21 cellular contexts compared by ENCODE assay signal in the genomic region with DNA sequence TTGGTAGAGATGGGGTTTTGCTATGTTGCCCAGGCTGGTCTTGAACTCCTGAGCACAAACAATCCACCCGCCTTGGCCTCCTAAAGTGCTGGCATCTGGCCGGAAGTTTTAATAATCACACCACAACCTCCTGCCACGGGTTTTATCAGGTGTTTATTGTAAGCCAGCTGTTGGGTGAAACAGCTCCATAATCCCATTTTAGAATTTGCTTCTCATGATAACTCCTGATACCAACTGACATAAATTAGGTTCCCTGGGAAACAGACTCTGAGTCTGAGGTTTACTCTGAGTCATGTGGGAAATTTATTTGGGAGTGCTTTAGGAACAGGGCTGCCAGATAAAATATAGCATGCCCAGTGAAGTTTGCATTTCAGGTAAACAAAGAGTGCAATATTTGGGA.
DNase-seq lines count a peak whose midpoint lies in the region; ATAC-seq, FAIRE-seq and TF ChIP-seq lines count a peak whose summit lies in the region.
"Had no signal": no experiment of that assay in that cellular context is flagged by ENCODE, and none has a peak within 500 bp of the region (broad histone marks: within the 10 kb centered on the region; RNA-seq: fewer than 3 reads in every experiment).

No MANE protein-coding gene starts in this region.

- no peaks in the 10 kb centered on the region for H3K36me3 ChIP-seq in osteoblast (ENCODE audit: insufficient read depth, low read length)
- H3K36me3 ChIP-seq: ascending aorta, left lung had no signal

- no peak overlapping the region for H3K27ac ChIP-seq in osteoblast (ENCODE audit: low read depth, low read length)
- H3K27ac ChIP-seq: ascending aorta, left lung, psoas muscle had no signal

- no peaks in the 10 kb centered on the region for H3K79me2 ChIP-seq in osteoblast (ENCODE audit: insufficient read depth, low read length)

- H3K4me2 ChIP-seq in osteoblast (ENCODE audit: insufficient read depth, low read length) = no peak overlapping the region

- no peak overlapping the region for H3K4me3 ChIP-seq in osteoblast (ENCODE audit: insufficient read depth, low read length)
- H3K4me3 ChIP-seq: ascending aorta, left lung, psoas muscle had no signal

- no peak overlapping the region for H3K4me3 Mint-ChIP-seq in chondrocyte (ENCODE audit: unreplicated experiment)
- H3K4me3 Mint-ChIP-seq: T-helper 1 cell treated with Interleukin-12 subunit alpha and Interleukin-12 subunit beta and Interleukin-4 antibody, amounts not matched to agents 30 μg/mL and 1 μg/mL, for 36 hours had no signal

- TF ChIP-seq POLR2A in GM12891 (IDR thresholded peaks at IDR 0.05; ENCODE audit: low read depth, low read length) = no peak

- no peaks in the 10 kb centered on the region for H3K27me3 Mint-ChIP-seq in chondrocyte (ENCODE audit: low read depth)

- no peaks in the 10 kb centered on the region for H4K20me1 ChIP-seq in osteoblast (ENCODE audit: insufficient read depth, low read length)

- H3K9me3 ChIP-seq in osteoblast (ENCODE audit: low read depth, low read length) = no peaks in the 10 kb centered on the region
- H3K9me3 ChIP-seq: ascending aorta, left lung, psoas muscle had no signal

- peak overlapping the region; percentile 49 for H3K27ac Mint-ChIP-seq in chondrocyte (ENCODE audit: unreplicated experiment)
- H3K27ac Mint-ChIP-seq: T-helper 1 cell treated with Interleukin-12 subunit alpha and Interleukin-12 subunit beta and Interleukin-4 antibody, amounts not matched to agents 30 μg/mL and 1 μg/mL, for 36 hours had no signal

- TF ChIP-seq CTCF in chondrocyte (IDR thresholded peaks at IDR 0.05) = no peak
- no peak for TF ChIP-seq CTCF in osteoblast (IDR thresholded peaks at IDR 0.05; ENCODE audit: extremely low read depth, low read depth, low read length)

- no peak for ATAC-seq in GM18907 (IDR thresholded peaks at IDR 0.05; ENCODE audit: unreplicated experiment)
- ATAC-seq: left lung, psoas muscle had no signal

- H3K9me3 Mint-ChIP-seq in chondrocyte (ENCODE audit: low read depth) = no peaks in the 10 kb centered on the region
- H3K9me3 Mint-ChIP-seq: T-helper 1 cell treated with Interleukin-12 subunit alpha and Interleukin-12 subunit beta and Interleukin-4 antibody, amounts not matched to agents 30 μg/mL and 1 μg/mL, for 36 hours had no signal

- peaks cover 8% of the 10 kb centered on the region for H3K27me3 ChIP-seq in osteoblast (ENCODE audit: insufficient read depth, low read length)
- H3K27me3 ChIP-seq: ascending aorta, left lung had no signal

- no peak for FAIRE-seq in GM12891 (lab: Jason Lieb, UNC)
- FAIRE-seq: HepG2 had no signal

- H3K4me1 Mint-ChIP-seq in chondrocyte (ENCODE audit: low read depth) = peaks cover 3% of the 10 kb centered on the region

- H3K4me1 ChIP-seq in osteoblast (ENCODE audit: insufficient read depth, low read length) = no peaks in the 10 kb centered on the region
- H3K4me1 ChIP-seq: ascending aorta, left lung, psoas muscle had no signal

- H2AFZ ChIP-seq in osteoblast (ENCODE audit: low read length) = no peak overlapping the region

- no peaks in the 10 kb centered on the region for H3K36me3 Mint-ChIP-seq in chondrocyte (ENCODE audit: low read depth)

- DNase-seq in DMS 273 (lab: John Stamatoyannopoulos, UW; ENCODE audit: unreplicated experiment) (peak; percentile 86), NCI-H226 (peak; percentile 89), chondrocyte (ENCODE audit: low spot score) (no peak), osteoblast (ENCODE audit: insufficient read length, low spot score, missing footprints) (peak; percentile 79), GM12891 (ENCODE audit: insufficient read length, low spot score) (no peak), RKO (ENCODE audit: low spot score) (no peak)
- no peak for DNase-seq in stimulated activated CD4-positive, alpha-beta T cell treated with anti-CD3 and anti-CD28 coated beads, Interleukin-2, amount 100 ng/mL, for 24 hours
- DNase-seq: activated CD8-positive, alpha-beta memory T cell treated with anti-CD3 and anti-CD28 coated beads, Interleukin-2, amount 50 U/mL, for 4 hours; activated naive CD4-positive, alpha-beta T cell; AML-193; GOT3; left lung; MV-4-11; NCI-H748 treated with DMSO at 0.1 percent for 48 hours; psoas muscle; stimulated activated CD4-positive, alpha-beta T cell treated with anti-CD3 and anti-CD28 coated beads, Interleukin-15, amount 100 ng/mL, for 24 hours; substantia nigra had no signal

TF ChIP-seq in GM12891, 5 proteins besides CTCF, POLR2A, EP300 and RAD21:
- TF ChIP-seq SPI1 (IDR thresholded peaks at IDR 0.05; ENCODE audit: low read depth, low read length) = no peak
- no peak for TF ChIP-seq TAF1 (IDR thresholded peaks at IDR 0.05; ENCODE audit: low read depth, low read length)
- no peak for TF ChIP-seq POU2F2 (IDR thresholded peaks at IDR 0.05; ENCODE audit: low read depth, low read length)
- TF ChIP-seq POLR2AphosphoS5 (IDR thresholded peaks at IDR 0.05; ENCODE audit: low read depth, low read length) = no peak
- no peak for TF ChIP-seq PAX5 (IDR thresholded peaks at IDR 0.05; ENCODE audit: insufficient read depth, low read length, severe bottlenecking)
TF ChIP-seq in GM12891: peak in this region for 0.

Comparison
In these comparisons a context has a peak if more than half of its experiments do, and no peak if none do; other contexts are left out.
1. DNase-seq: peak in DMS 273 (single experiment), NCI-H226 (single experiment) and osteoblast (single experiment); none in chondrocyte (single experiment), GM12891 (single experiment), stimulated activated CD4-positive, alpha-beta T cell treated with anti-CD3 and anti-CD28 coated beads, Interleukin-2, amount 100 ng/mL, for 24 hours (0 of 2) and RKO (single experiment).